ENCODE assay signal across 1 cellular context in the genomic region with DNA sequence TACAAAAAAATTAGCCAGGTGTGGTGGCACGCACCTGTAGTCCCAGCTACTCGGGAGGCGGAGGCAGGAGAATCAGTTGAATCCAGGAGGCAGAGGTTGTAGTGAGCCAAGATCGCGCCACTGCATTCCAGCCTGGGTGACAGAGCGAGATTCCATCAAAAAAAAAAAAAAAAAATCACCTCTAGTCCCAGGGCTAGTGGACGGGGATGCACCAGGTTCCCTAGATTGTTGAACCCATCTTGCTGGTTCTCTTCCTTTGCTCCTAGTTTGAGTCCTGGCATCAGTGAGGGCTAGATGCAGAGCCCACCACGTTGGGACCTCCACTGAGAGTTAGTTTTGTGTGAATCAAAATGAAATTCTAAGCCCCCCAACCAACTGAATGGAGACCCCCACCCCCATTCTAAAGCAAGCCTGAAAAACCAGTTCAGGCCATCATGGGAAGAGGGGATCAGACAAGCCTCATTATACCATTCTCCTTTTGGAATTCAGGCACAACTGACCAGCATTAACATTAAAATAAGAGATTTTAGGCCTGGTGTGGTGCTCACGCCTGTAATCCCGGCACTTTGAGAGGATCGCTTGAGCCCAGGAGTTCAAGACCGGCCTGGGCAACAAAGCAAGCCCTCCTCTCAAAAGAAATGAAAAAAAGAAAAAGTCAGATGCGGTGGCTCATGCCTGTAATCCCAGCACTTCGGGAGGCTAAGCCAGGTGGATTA.
TF ChIP-seq lines count a peak whose summit lies in the region.

No MANE protein-coding gene starts in this region.

TF ChIP-seq in H1, 55 proteins besides CTCF, POLR2A, EP300 and RAD21:
- no peak for TF ChIP-seq HDAC2 (IDR thresholded peaks at IDR 0.05; ENCODE audit: borderline replicate concordance in 1 of 2, low read depth in 2 of 2, low read length in 2 of 2)
- TF ChIP-seq SIN3A (conservative IDR thresholded peaks at IDR 0.05 in 1 of 2, IDR thresholded peaks at IDR 0.05 in 1 of 2; ENCODE audit: low read depth in 1 of 2, low read length in 2 of 2) = no peak
- no peak for TF ChIP-seq SIRT6 (IDR thresholded peaks at IDR 0.05; ENCODE audit: low read length)
- no peak for TF ChIP-seq BACH1 (IDR thresholded peaks at IDR 0.05; ENCODE audit: low read length)
- TF ChIP-seq NANOG (IDR thresholded peaks at IDR 0.05; ENCODE audit: insufficient read depth, low read depth, low read length, poor library complexity, severe bottlenecking) = peak; percentile 6
- no peak for TF ChIP-seq ZNF274 (IDR thresholded peaks at IDR 0.05; ENCODE audit: borderline replicate concordance, extremely low read depth, low read length)
- TF ChIP-seq FOSL1 (IDR thresholded peaks at IDR 0.05; ENCODE audit: insufficient read depth, low read depth, low read length) = no peak
- TF ChIP-seq SP1 (IDR thresholded peaks at IDR 0.05; ENCODE audit: low read depth, low read length) = peak; percentile 82
- TF ChIP-seq, protein P1, sequence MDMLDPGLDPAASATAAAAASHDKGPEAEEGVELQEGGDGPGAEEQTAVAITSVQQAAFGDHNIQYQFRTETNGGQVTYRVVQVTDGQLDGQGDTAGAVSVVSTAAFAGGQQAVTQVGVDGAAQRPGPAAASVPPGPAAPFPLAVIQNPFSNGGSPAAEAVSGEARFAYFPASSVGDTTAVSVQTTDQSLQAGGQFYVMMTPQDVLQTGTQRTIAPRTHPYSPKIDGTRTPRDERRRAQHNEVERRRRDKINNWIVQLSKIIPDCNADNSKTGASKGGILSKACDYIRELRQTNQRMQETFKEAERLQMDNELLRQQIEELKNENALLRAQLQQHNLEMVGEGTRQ (IDR thresholded peaks at IDR 0.05; ENCODE audit: low read length) = no peak
- no peak for TF ChIP-seq SIX5 (IDR thresholded peaks at IDR 0.05; ENCODE audit: low read depth, low read length)
- TF ChIP-seq SP2 (IDR thresholded peaks at IDR 0.05; ENCODE audit: low read length) = no peak
- no peak for TF ChIP-seq BRCA1 (IDR thresholded peaks at IDR 0.05; ENCODE audit: low read depth, low read length)
- peak; percentile 68 for TF ChIP-seq ASH2L (IDR thresholded peaks at IDR 0.05; ENCODE audit: low read length)
- 0 out of 2 replicates have a peak, but pooled peaks have one; percentile 23 for TF ChIP-seq TBP (IDR thresholded peaks at IDR 0.05; ENCODE audit: low read depth, low read length)
- no peak for TF ChIP-seq GTF2F1 (IDR thresholded peaks at IDR 0.05; ENCODE audit: borderline replicate concordance, low read depth, low read length)
TF ChIP-seq in H1: peak in this region for 4.
